In genomic region chr12:3456809-3457208, GRCh38 we compare ENCODE assay signal across 1 cellular context.
TF ChIP-seq lines count a peak whose summit lies in the region.

No MANE protein-coding gene starts in this region.

TF ChIP-seq in SK-N-SH treated with all-trans-retinoic acid at 6 μM for 48 hours, 23 proteins besides CTCF, POLR2A, EP300 and RAD21 (continued from another document):
- TF ChIP-seq PATZ1 (CRISPR knock-in tag; IDR thresholded peaks at IDR 0.05; ENCODE audit: borderline replicate concordance) (no peak), ZFP3 (CRISPR knock-in tag; IDR thresholded peaks at IDR 0.05) (no peak), ARNTL (CRISPR knock-in tag; IDR thresholded peaks at IDR 0.05; ENCODE audit: borderline replicate concordance, low read depth) (no peak)
- TF ChIP-seq, protein P1, sequence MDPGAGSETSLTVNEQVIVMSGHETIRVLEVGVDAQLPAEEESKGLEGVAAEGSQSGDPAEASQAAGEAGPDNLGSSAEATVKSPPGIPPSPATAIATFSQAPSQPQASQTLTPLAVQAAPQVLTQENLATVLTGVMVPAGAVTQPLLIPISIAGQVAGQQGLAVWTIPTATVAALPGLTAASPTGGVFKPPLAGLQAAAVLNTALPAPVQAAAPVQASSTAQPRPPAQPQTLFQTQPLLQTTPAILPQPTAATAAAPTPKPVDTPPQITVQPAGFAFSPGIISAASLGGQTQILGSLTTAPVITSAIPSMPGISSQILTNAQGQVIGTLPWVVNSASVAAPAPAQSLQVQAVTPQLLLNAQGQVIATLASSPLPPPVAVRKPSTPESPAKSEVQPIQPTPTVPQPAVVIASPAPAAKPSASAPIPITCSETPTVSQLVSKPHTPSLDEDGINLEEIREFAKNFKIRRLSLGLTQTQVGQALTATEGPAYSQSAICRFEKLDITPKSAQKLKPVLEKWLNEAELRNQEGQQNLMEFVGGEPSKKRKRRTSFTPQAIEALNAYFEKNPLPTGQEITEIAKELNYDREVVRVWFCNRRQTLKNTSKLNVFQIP (CRISPR knock-in tag; IDR thresholded peaks at IDR 0.05; ENCODE audit: borderline replicate concordance, low read depth) = no peak
